In the genomic region with DNA sequence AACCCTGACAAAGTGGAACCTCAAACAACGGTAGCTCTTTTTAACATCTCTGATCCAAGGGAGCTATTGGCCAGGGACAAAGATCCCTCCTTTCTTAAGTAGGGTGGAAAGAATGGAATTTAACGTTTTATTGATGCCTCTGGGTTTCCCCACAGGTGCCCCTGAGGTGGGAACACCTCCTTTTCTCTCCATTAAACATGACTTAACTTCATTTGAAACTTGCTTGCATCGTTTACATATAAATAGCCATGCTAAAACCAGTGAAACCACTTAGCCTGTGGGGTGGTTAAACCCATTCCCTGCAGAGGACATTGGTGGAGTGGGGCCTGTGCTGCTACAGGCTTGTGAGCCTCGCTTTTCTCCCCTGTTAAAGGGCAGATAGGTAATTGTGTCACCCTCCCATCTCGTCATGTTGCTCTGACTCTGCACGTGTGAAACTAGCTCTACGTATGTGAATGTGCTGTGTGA, we compare ENCODE assay signal across 16 cellular contexts. TPM values are rescaled to one million over a fixed set of nuclear protein-coding genes. Genes with fewer than 3 reads are reported as not detected.
"Had no signal": no experiment of that assay in that cellular context is flagged by ENCODE, and none has a peak within 500 bp of the region (broad histone marks: within the 10 kb centered on the region; RNA-seq: fewer than 3 reads in every experiment).

No MANE protein-coding gene starts in this region.

- H3K4me3 ChIP-seq: testis had no signal

- H3K4me1 Mint-ChIP-seq: activated CD8-positive, alpha-beta memory T cell treated with anti-CD3 and anti-CD28 coated beads, Interleukin-2, amount 10 ng/mL, durations not matched to agents 7 days and 5 days; naive B cell had no signal

- H3K9me3 Mint-ChIP-seq: activated naive CD4-positive, alpha-beta T cell treated with anti-CD3 and anti-CD28 coated beads, Interleukin-2, amount 50 U/mL, for 72 hours; activated T-cell treated with anti-CD3 and anti-CD28 coated beads, Interleukin-2, amount 50 U/mL, for 24 hours; stimulated activated naive CD8-positive, alpha-beta T cell treated with anti-CD3 and anti-CD28 coated beads, Interleukin-15, Interleukin-2, amounts not matched to agents 100 ng/mL and 50 ng/mL, for 24 hours had no signal

- H3K9ac ChIP-seq: parathyroid adenoma had no signal

- H3K4me1 ChIP-seq: parathyroid adenoma had no signal

- H3K36me3 Mint-ChIP-seq: activated CD8-positive, alpha-beta memory T cell treated with anti-CD3 and anti-CD28 coated beads, Interleukin-2, amount 10 ng/mL, durations not matched to agents 7 days and 5 days; naive B cell had no signal

- H3K36me3 ChIP-seq: brain microvascular endothelial cell had no signal

- ATAC-seq: activated CD8-positive, alpha-beta memory T cell treated with anti-CD3 and anti-CD28 coated beads, Interleukin-2, amount 10 ng/mL, durations not matched to agents 7 days and 5 days; activated naive CD4-positive, alpha-beta T cell treated with anti-CD3 and anti-CD28 coated beads, Interleukin-2, amount 50 U/mL, for 72 hours; esophagus mucosa had no signal

- H3K27me3 ChIP-seq: brain microvascular endothelial cell, testis had no signal

- DNase-seq: activated CD4-positive, alpha-beta T cell treated with anti-CD3 and anti-CD28 coated beads, Interleukin-2, amount 50 U/mL, for 48 hours; activated CD4-positive, CD25-positive, alpha-beta regulatory T cell treated with anti-CD3 and anti-CD28 coated beads, Interleukin-2, amount 50 U/mL, for 72 hours; activated CD8-positive, alpha-beta memory T cell treated with anti-CD3 and anti-CD28 coated beads, Interleukin-2, amount 10 ng/mL, durations not matched to agents 7 days and 5 days; activated effector memory CD4-positive, alpha-beta T cell treated with Interleukin-2 at 50 U/mL for 16 hours; activated T-cell treated with anti-CD3 and anti-CD28 coated beads, Interleukin-2, amount 50 U/mL, for 24 hours; amygdala; brain microvascular endothelial cell; hippocampal formation; midbrain; naive B cell; stimulated activated CD4-positive, alpha-beta T cell treated with anti-CD3 and anti-CD28 coated beads, Interleukin-4, amount 100 ng/mL, for 24 hours; testis had no signal

- H3K27ac Mint-ChIP-seq: activated CD8-positive, alpha-beta memory T cell treated with anti-CD3 and anti-CD28 coated beads, Interleukin-2, amount 10 ng/mL, durations not matched to agents 7 days and 5 days; activated naive CD4-positive, alpha-beta T cell treated with anti-CD3 and anti-CD28 coated beads, Interleukin-2, amount 50 U/mL, for 72 hours; activated T-cell treated with anti-CD3 and anti-CD28 coated beads, Interleukin-2, amount 50 U/mL, for 24 hours; naive B cell; stimulated activated naive CD8-positive, alpha-beta T cell treated with anti-CD3 and anti-CD28 coated beads, Interleukin-15, Interleukin-2, amounts not matched to agents 100 ng/mL and 50 ng/mL, for 24 hours had no signal

- H3K4me3 Mint-ChIP-seq: activated CD8-positive, alpha-beta memory T cell treated with anti-CD3 and anti-CD28 coated beads, Interleukin-2, amount 10 ng/mL, durations not matched to agents 7 days and 5 days; activated T-cell treated with anti-CD3 and anti-CD28 coated beads, Interleukin-2, amount 50 U/mL, for 24 hours; naive B cell; stimulated activated naive CD8-positive, alpha-beta T cell treated with anti-CD3 and anti-CD28 coated beads, Interleukin-15, Interleukin-2, amounts not matched to agents 100 ng/mL and 50 ng/mL, for 24 hours had no signal

- H3K9me3 ChIP-seq: testis had no signal

- H3K27ac ChIP-seq: brain microvascular endothelial cell, parathyroid adenoma, testis had no signal

RNA-seq across cellular contexts. Expression of a gene that starts 9.7 kb away (rescaled TPM):
- total RNA-seq: activated CD8-positive, alpha-beta memory T cell treated with anti-CD3 and anti-CD28 coated beads, Interleukin-2, amount 10 ng/mL, durations not matched to agents 7 days and 5 days; activated naive CD4-positive, alpha-beta T cell treated with anti-CD3 and anti-CD28 coated beads, Interleukin-2, amount 50 U/mL, for 72 hours had no signal
